9 cellular contexts compared by ENCODE assay signal in genomic region chr3:71304261-71304646, GRCh38.
DNase-seq lines count a peak whose midpoint lies in the region; ATAC-seq and TF ChIP-seq lines count a peak whose summit lies in the region.
"Had no signal": no experiment of that assay in that cellular context is flagged by ENCODE, and none has a peak within 500 bp of the region (broad histone marks: within the 10 kb centered on the region; RNA-seq: fewer than 3 reads in every experiment).

No MANE protein-coding gene starts in this region.

- H3K9ac ChIP-seq in Loucy (ENCODE audit: low read depth, low read length, poor library complexity, severe bottlenecking): peak overlapping the region; percentile 75

- peaks cover 4% of the 10 kb centered on the region; the same call in 1 of the 2 replicates for H3F3A ChIP-seq in Loucy (ENCODE audit: low read depth)

- H3K4me3 ChIP-seq in CD8-positive, alpha-beta T cell (ENCODE audit: low read depth, low read length): peak overlapping the region; percentile 56
- peak overlapping the region; percentile 73 for H3K4me3 ChIP-seq in Loucy (ENCODE audit: low read length, poor library complexity, severe bottlenecking)
- peak overlapping the region in 15 of 59 donors; percentile 6 to 72 (median 61) for H3K4me3 ChIP-seq in dorsolateral prefrontal cortex

- TF ChIP-seq CTCF in CD8-positive, alpha-beta T cell (IDR thresholded peaks at IDR 0.05): no peak
- no peak for TF ChIP-seq CTCF in Loucy (conservative IDR thresholded peaks at IDR 0.05; ENCODE audit: low read length)
- no peak for TF ChIP-seq CTCF in dorsolateral prefrontal cortex (IDR thresholded peaks at IDR 0.05 in 54 of 56, conservative IDR thresholded peaks at IDR 0.05 in 2 of 56; ENCODE audit: low read depth in 1 of 56, partially characterized antibody in 56 of 56)

- peaks cover 84% of the 10 kb centered on the region for H3K4me1 Mint-ChIP-seq in CD8-positive, alpha-beta T cell (ENCODE audit: low read depth)
- peaks cover 45 to 66% of the 10 kb centered on the region in 2 donors for H3K4me1 Mint-ChIP-seq in natural killer cell treated with Interleukin-12 subunit alpha and Interleukin-12 subunit beta and Interleukin-15 and Interleukin-18, amount 100 ng/mL, for 72 hours (ENCODE audit: low read depth in 2 of 2)

- no peaks in the 10 kb centered on the region for H3K27me3 ChIP-seq in CD8-positive, alpha-beta T cell (ENCODE audit: insufficient read depth, low read length)
- H3K27me3 ChIP-seq in Loucy (ENCODE audit: insufficient read depth, low read length, poor library complexity, severe bottlenecking) (no peaks in the 10 kb centered on the region), dorsolateral prefrontal cortex (no peaks in the 10 kb centered on the region)

- no peak overlapping the region for H2AFZ ChIP-seq in Loucy (ENCODE audit: low read length)

- CTCF ChIA-PET in CD8-positive, alpha-beta T cell (lab: Charles Lee): no interaction called here

- peaks cover 25% of the 10 kb centered on the region for H3K36me3 Mint-ChIP-seq in CD8-positive, alpha-beta T cell
- no peaks in the 10 kb centered on the region for H3K36me3 Mint-ChIP-seq in natural killer cell treated with Interleukin-12 subunit alpha and Interleukin-12 subunit beta and Interleukin-15 and Interleukin-18, amount 100 ng/mL, for 72 hours

- no peak for DNase-seq in CD8-positive, alpha-beta T cell
- DNase-seq in dorsolateral prefrontal cortex: no peak
- no peak for DNase-seq in natural killer cell treated with Interleukin-12 subunit alpha and Interleukin-12 subunit beta and Interleukin-15 and Interleukin-18, amount 100 ng/mL, for 72 hours (ENCODE audit: low spot score)
- no peak for DNase-seq in NCI-H2029 treated with DMSO at 0.1 percent for 48 hours (lab: John Stamatoyannopoulos, UW)
- DNase-seq in effector CD4-positive, alpha-beta T cell: no peak
- no peak for DNase-seq in ureter (ENCODE audit: low spot score)
- no peak for DNase-seq in head of caudate nucleus
- DNase-seq: NCI-H1417 treated with DMSO at 0.1 percent for 48 hours had no signal

- peak overlapping the region; percentile 80 for H3K27ac ChIP-seq in CD8-positive, alpha-beta T cell (ENCODE audit: low read depth, low read length)
- peak overlapping the region in 51 of 59 donors; percentile 1 to 96 (median 88) for H3K27ac ChIP-seq in dorsolateral prefrontal cortex

- peak overlapping the region; percentile 85 for H3K4me2 ChIP-seq in Loucy (ENCODE audit: low read depth, low read length, poor library complexity, severe bottlenecking)

- H3K9me3 Mint-ChIP-seq in CD8-positive, alpha-beta T cell: no peaks in the 10 kb centered on the region
- no peaks in the 10 kb centered on the region for H3K9me3 Mint-ChIP-seq in natural killer cell treated with Interleukin-12 subunit alpha and Interleukin-12 subunit beta and Interleukin-15 and Interleukin-18, amount 100 ng/mL, for 72 hours

- H3K9me2 ChIP-seq in Loucy (replicated peaks; ENCODE audit: low read depth, low read length): no peaks in the 10 kb centered on the region

- intact Hi-C loops in CD8-positive, alpha-beta T cell (cut with DNase I, micrococcal nuclease): loop anchor here (1.0 to 10.0 kb wide), 13 partner anchors 77 to 753 kb away; no protein-coding TSS in a partner anchor
- intact Hi-C loops in dorsolateral prefrontal cortex (cut with DNase I) (loop anchor here (5.0 to 10.0 kb wide), 3 partner anchors 239 to 299 kb away; no protein-coding TSS in a partner anchor), head of caudate nucleus (cut with DNase I) (loop anchor here (10.0 kb wide), 1 partner anchor 239 kb away; no protein-coding TSS in a partner anchor)

- peaks cover 83% of the 10 kb centered on the region for H3K79me2 ChIP-seq in Loucy (ENCODE audit: insufficient read depth, low read length)

- no peaks in the 10 kb centered on the region for H3K36me3 ChIP-seq in CD8-positive, alpha-beta T cell (ENCODE audit: insufficient read depth, low read length)
- no peaks in the 10 kb centered on the region for H3K36me3 ChIP-seq in Loucy (ENCODE audit: insufficient read depth, low read length)

- peak overlapping the region; percentile 96 for H3K27ac Mint-ChIP-seq in CD8-positive, alpha-beta T cell
- H3K27ac Mint-ChIP-seq in natural killer cell treated with Interleukin-12 subunit alpha and Interleukin-12 subunit beta and Interleukin-15 and Interleukin-18, amount 100 ng/mL, for 72 hours: peak overlapping the region in 1 of 2 donors; percentile 93

- POLR2A ChIA-PET in CD8-positive, alpha-beta T cell (lab: Charles Lee): interaction anchor here (0.6 to 1.1 kb wide), 2 partner anchors 12 to 155 kb away, joined by 3 to 5 read pairs; no protein-coding TSS in a partner anchor

- peak overlapping the region; percentile 89 for H3K4me3 Mint-ChIP-seq in CD8-positive, alpha-beta T cell
- H3K4me3 Mint-ChIP-seq in natural killer cell treated with Interleukin-12 subunit alpha and Interleukin-12 subunit beta and Interleukin-15 and Interleukin-18, amount 100 ng/mL, for 72 hours: peak overlapping the region; percentile 86

- no peaks in the 10 kb centered on the region for H3K27me3 Mint-ChIP-seq in CD8-positive, alpha-beta T cell (ENCODE audit: low read depth)
- H3K27me3 Mint-ChIP-seq in natural killer cell treated with Interleukin-12 subunit alpha and Interleukin-12 subunit beta and Interleukin-15 and Interleukin-18, amount 100 ng/mL, for 72 hours: no peaks in the 10 kb centered on the region

- H3K9me3 ChIP-seq in CD8-positive, alpha-beta T cell (ENCODE audit: low read length): no peaks in the 10 kb centered on the region
- no peaks in the 10 kb centered on the region for H3K9me3 ChIP-seq in Loucy (ENCODE audit: insufficient read depth, low read depth, low read length)

- ATAC-seq in CD8-positive, alpha-beta T cell: no peak
- no peak for ATAC-seq in natural killer cell treated with Interleukin-12 subunit alpha and Interleukin-12 subunit beta and Interleukin-15 and Interleukin-18, amount 100 ng/mL, for 72 hours

- peaks cover 4% of the 10 kb centered on the region for H4K20me1 ChIP-seq in Loucy (ENCODE audit: insufficient read depth, low read length, poor library complexity, severe bottlenecking)

- H3K4me1 ChIP-seq in CD8-positive, alpha-beta T cell (ENCODE audit: insufficient read depth, low read length): peaks cover 71% of the 10 kb centered on the region
- H3K4me1 ChIP-seq in Loucy (ENCODE audit: insufficient read depth, low read length, poor library complexity, severe bottlenecking): peaks cover 75% of the 10 kb centered on the region
